ENCODE assay signal across 8 cellular contexts in the genomic region with DNA sequence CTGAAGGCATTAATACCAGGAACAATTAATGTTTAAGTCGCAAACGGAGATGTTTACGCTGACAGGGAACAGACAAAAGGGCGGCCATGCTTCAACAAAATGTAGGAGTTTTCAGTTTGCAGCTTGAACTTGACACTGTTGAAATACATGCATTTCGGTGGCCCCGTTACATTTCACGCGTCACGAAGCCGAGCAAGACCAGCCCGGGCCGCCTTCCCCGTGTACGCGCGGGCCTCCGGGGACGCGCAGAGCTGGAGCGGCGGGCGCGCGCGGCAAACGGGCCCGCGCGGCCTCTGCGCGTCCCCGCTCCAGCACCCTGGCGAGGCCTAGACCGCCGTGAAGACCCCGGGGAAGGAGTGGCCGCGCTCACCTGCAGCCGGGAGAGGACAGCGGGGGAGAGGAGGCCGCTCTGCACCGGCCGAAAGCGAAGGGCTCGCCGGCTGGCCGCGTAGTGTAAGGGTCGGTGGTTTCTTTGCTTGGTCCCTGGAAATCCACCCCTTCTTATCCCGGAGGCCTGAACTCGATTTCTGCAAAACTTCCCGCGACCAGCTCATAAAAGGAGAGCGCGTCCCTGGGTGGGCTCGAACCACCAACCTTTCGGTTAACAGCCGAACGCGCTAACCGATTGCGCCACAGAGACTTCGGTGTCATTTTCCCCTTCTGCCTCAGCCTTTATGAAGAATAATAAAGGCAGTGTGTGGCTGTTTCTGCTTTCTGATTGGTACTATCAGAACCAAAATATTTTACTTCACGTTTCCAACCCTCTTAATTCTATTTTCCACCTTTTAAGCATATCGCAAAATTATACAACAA. TPM values are rescaled to one million over a fixed set of nuclear protein-coding genes. Genes with fewer than 3 reads are reported as not detected.
DNase-seq lines count a peak whose midpoint lies in the region; ATAC-seq and TF ChIP-seq lines count a peak whose summit lies in the region.

No MANE protein-coding gene starts in this region.

- peak; percentile 94 for ATAC-seq in foreskin keratinocyte

- TF ChIP-seq EP300 in stomach (IDR thresholded peaks at IDR 0.05) = no peak

- no peaks in the 10 kb centered on the region for H3K79me2 ChIP-seq in DOHH2 (ENCODE audit: control insufficient read depth, low read length)
- no peaks in the 10 kb centered on the region for H3K79me2 ChIP-seq in neural progenitor cell (ENCODE audit: low read depth)

- peak overlapping the region; percentile 91 for H3K4me3 Mint-ChIP-seq in neural progenitor cell

- intact Hi-C loops in stomach (cut with DNase I; ENCODE audit: low total_unique reads) = no loop called here

- H3K4me2 ChIP-seq in DOHH2 (ENCODE audit: low read length) (peak overlapping the region; percentile 63), neural progenitor cell (peak overlapping the region; percentile 83)

- H3K36me3 Mint-ChIP-seq in neural progenitor cell = peaks cover 4% of the 10 kb centered on the region

- peak; percentile 68 for DNase-seq in GOT3 (lab: John Stamatoyannopoulos, UW)
- DNase-seq in LNCaP clone FGC (ENCODE audit: low read depth) = peak; percentile 67
- DNase-seq in activated gamma-delta T cell treated with Interleukin-2 at 50 U/mL for 16 hours = peak; percentile 78
- peak; percentile 75 to 90 for DNase-seq in foreskin keratinocyte
- DNase-seq in neural progenitor cell (ENCODE audit: low spot score) = peak; percentile 90
- peak; percentile 82 for DNase-seq in stomach

- peaks cover 8% of the 10 kb centered on the region for H3K27me3 Mint-ChIP-seq in neural progenitor cell (ENCODE audit: insufficient read depth, low read depth)

- H3K27ac ChIP-seq in DOHH2 (ENCODE audit: low read depth, low read length) (peak overlapping the region; percentile 31; the same call in 1 of the 2 replicates), foreskin keratinocyte (no peak overlapping the region), neural progenitor cell (peak overlapping the region; percentile 75), stomach (peak overlapping the region; percentile 88 to 94 (median 90))

- H3K4me3 ChIP-seq in DOHH2 (ENCODE audit: low read length) (peak overlapping the region; percentile 72), LNCaP clone FGC (ENCODE audit: low read depth, low read length) (peak overlapping the region; percentile 78), neural progenitor cell (peak overlapping the region; percentile 89), stomach (peak overlapping the region; percentile 56 to 69 (median 66))

- peak overlapping the region; percentile 99 for H3K27ac Mint-ChIP-seq in neural progenitor cell

- H3K9me3 ChIP-seq in DOHH2 (ENCODE audit: control insufficient read depth, insufficient read depth, low read length) (no peaks in the 10 kb centered on the region), neural progenitor cell (ENCODE audit: low read depth) (no peaks in the 10 kb centered on the region), stomach (no peaks in the 10 kb centered on the region)

- TF ChIP-seq POLR2A in Raji (IDR thresholded peaks at IDR 0.05; ENCODE audit: insufficient read depth, low read depth, low read length) (peak; percentile 43), stomach (IDR thresholded peaks at IDR 0.05) (no peak)

- no peaks in the 10 kb centered on the region for H4K20me1 ChIP-seq in DOHH2 (ENCODE audit: control insufficient read depth, insufficient read depth, low read depth, low read length)
- H4K20me1 ChIP-seq in neural progenitor cell (ENCODE audit: low read depth) = no peaks in the 10 kb centered on the region

- TF ChIP-seq CTCF in DOHH2 (IDR thresholded peaks at IDR 0.05; ENCODE audit: low read depth, low read length, poor library complexity, severe bottlenecking) (no peak), LNCaP clone FGC (IDR thresholded peaks at IDR 0.05; ENCODE audit: control insufficient read depth, extremely low read depth, insufficient read depth) (no peak), foreskin keratinocyte (conservative IDR thresholded peaks at IDR 0.05) (no peak), neural progenitor cell (IDR thresholded peaks at IDR 0.05) (no peak), stomach (IDR thresholded peaks at IDR 0.05) (no peak)

- WGBS in stomach, 5 donors = 0 to 2% (median 0%) methylated on average over 41 to 65 of the region's 65 CpGs

- no peaks in the 10 kb centered on the region for H3K36me3 ChIP-seq in DOHH2 (ENCODE audit: control insufficient read depth, low read length)
- H3K36me3 ChIP-seq in neural progenitor cell = no peaks in the 10 kb centered on the region
- no peaks in the 10 kb centered on the region for H3K36me3 ChIP-seq in stomach

- peak overlapping the region; percentile 44 for H3K9ac ChIP-seq in neural progenitor cell

- H3K4me1 ChIP-seq in DOHH2 (ENCODE audit: control insufficient read depth, low read length) (peaks cover 14% of the 10 kb centered on the region), foreskin keratinocyte (peaks cover 4% of the 10 kb centered on the region), neural progenitor cell (no peaks in the 10 kb centered on the region), stomach (peaks cover 0 to 12% (median 3%) of the 10 kb centered on the region in 4 donors)

- H2AFZ ChIP-seq in neural progenitor cell (replicated peaks) = peak overlapping the region; percentile 98

- peaks cover 3% of the 10 kb centered on the region; the same call in 1 of the 2 replicates for H3F3A ChIP-seq in DOHH2 (ENCODE audit: control insufficient read depth, insufficient read depth)
- peaks cover 7% of the 10 kb centered on the region for H3F3A ChIP-seq in neural progenitor cell (ENCODE audit: low read depth)

- H3K27me3 ChIP-seq in DOHH2 (ENCODE audit: control insufficient read depth, low read length) (peaks cover 20% of the 10 kb centered on the region), foreskin keratinocyte (no peaks in the 10 kb centered on the region), neural progenitor cell (peaks cover 12% of the 10 kb centered on the region), stomach (no peaks in the 10 kb centered on the region)

- H3K4me1 Mint-ChIP-seq in neural progenitor cell = peaks cover 11% of the 10 kb centered on the region

- peaks cover 4% of the 10 kb centered on the region for H3K9me3 Mint-ChIP-seq in neural progenitor cell

- no peaks in the 10 kb centered on the region for H3K9me2 ChIP-seq in DOHH2 (replicated peaks; ENCODE audit: control insufficient read depth, low read length)

RNA-seq across cellular contexts. Expression of gene EBLN1, which starts 11.3 kb away (rescaled TPM):
- not detected in 2 replicates for total RNA-seq in foreskin keratinocyte
- not detected in 2 replicates for polyA plus RNA-seq in foreskin keratinocyte
- not detected in 2 replicates for total RNA-seq in neural progenitor cell (ENCODE audit: low replicate concordance)
- not detected for total RNA-seq in stomach
- polyA plus RNA-seq in stomach = not detected
